In genomic region chr9:134128727-134129679, GRCh38 we compare ENCODE assay signal across 21 cellular contexts. TPM values are rescaled to one million over a fixed set of nuclear protein-coding genes. Genes with fewer than 3 reads are reported as not detected.
DNase-seq lines count a peak whose midpoint lies in the region; ATAC-seq and TF ChIP-seq lines count a peak whose summit lies in the region.
"Had no signal": no experiment of that assay in that cellular context is flagged by ENCODE, and none has a peak within 500 bp of the region (broad histone marks: within the 10 kb centered on the region; RNA-seq: fewer than 3 reads in every experiment).

No MANE protein-coding gene starts in this region.

- H3K36me3 ChIP-seq in heart right ventricle = no peaks in the 10 kb centered on the region
- H3K36me3 ChIP-seq in right atrium auricular region = no peaks in the 10 kb centered on the region
- H3K36me3 ChIP-seq in tibial nerve = no peaks in the 10 kb centered on the region
- H3K36me3 ChIP-seq: uterus had no signal

- peak in 1 of 2 donors; percentile 19 for DNase-seq in heart right ventricle
- DNase-seq in right atrium auricular region (ENCODE audit: low spot score) = no peak
- peak; percentile 10 for DNase-seq in dermis blood vessel endothelial cell
- DNase-seq in myocyte (ENCODE audit: low read depth) = peak; percentile 48
- peak; percentile 34 to 57 for DNase-seq in tibial nerve (ENCODE audit: low spot score in 2 of 2)
- DNase-seq in EL = no peak
- DNase-seq in activated T-cell treated with anti-CD3 and anti-CD28 coated beads for 4 hours = no peak
- no peak for DNase-seq in NCI-H128 (lab: John Stamatoyannopoulos, UW; ENCODE audit: unreplicated experiment)
- DNase-seq: activated CD4-positive, alpha-beta T cell treated with anti-CD3 and anti-CD28 coated beads, Interleukin-2, amount 10 ng/mL, durations not matched to agents 24 days and 14 days; effector memory CD4-positive, alpha-beta T cell; GDM1; NCI-H146; occipital lobe; small intestine; uterus had no signal

- H3K4me1 ChIP-seq in heart right ventricle (peaks cover 0 to 23% (median 12%) of the 10 kb centered on the region in 9 donors), right atrium auricular region (peaks cover 0 to 8% of the 10 kb centered on the region in 2 donors), tibial nerve (peaks cover 0 to 41% (median 2%) of the 10 kb centered on the region in 4 donors)
- H3K4me1 ChIP-seq: uterus had no signal

- TF ChIP-seq POLR2A in tibial nerve (IDR thresholded peaks at IDR 0.05) = peak in 1 of 2 donors; percentile 15

- no peak overlapping the region for H3K4me3 ChIP-seq in heart right ventricle
- no peak overlapping the region for H3K4me3 ChIP-seq in right atrium auricular region
- no peak overlapping the region for H3K4me3 ChIP-seq in tibial nerve
- H3K4me3 ChIP-seq: lung, uterus had no signal

- peak overlapping the region in 3 of 10 donors; percentile 34 to 66 (median 64) for H3K27ac ChIP-seq in heart right ventricle
- H3K27ac ChIP-seq in right atrium auricular region = no peak overlapping the region
- peak overlapping the region; percentile 60 to 85 (median 75) for H3K27ac ChIP-seq in tibial nerve

- H3K27me3 ChIP-seq in heart right ventricle (no peaks in the 10 kb centered on the region), right atrium auricular region (no peaks in the 10 kb centered on the region), tibial nerve (no peaks in the 10 kb centered on the region)
- H3K27me3 ChIP-seq: uterus had no signal

- TF ChIP-seq EP300 in tibial nerve (IDR thresholded peaks at IDR 0.05) = no peak

- WGBS in heart right ventricle, 2 donors = 78 to 80% methylated on average over 38 of the region's 38 CpGs
- WGBS in tibial nerve, 2 donors = 63 to 78% methylated on average over 33 to 36 of the region's 38 CpGs

- ATAC-seq in heart right ventricle = peak in 5 of 8 donors; percentile 6 to 69 (median 28)
- ATAC-seq: SK-N-SH treated with all-trans-retinoic acid at 6 μM for 48 hours; stimulated activated effector memory CD8-positive, alpha-beta T cell treated with anti-CD3 and anti-CD28 coated beads, Interleukin-12 subunit alpha, Interleukin-12 subunit beta, amount 100 ng/mL, for 72 hours had no signal

- no peaks in the 10 kb centered on the region for H3K9me3 ChIP-seq in heart right ventricle
- H3K9me3 ChIP-seq in right atrium auricular region = no peaks in the 10 kb centered on the region
- no peaks in the 10 kb centered on the region for H3K9me3 ChIP-seq in tibial nerve
- H3K9me3 ChIP-seq: uterus had no signal

- TF ChIP-seq CTCF in heart right ventricle (IDR thresholded peaks at IDR 0.05) (no peak), right atrium auricular region (IDR thresholded peaks at IDR 0.05) (no peak), tibial nerve (IDR thresholded peaks at IDR 0.05) (no peak)

- intact Hi-C loops in heart right ventricle (cut with DNase I) = no loop called here

RNA-seq across cellular contexts. Expression of gene WDR5, which starts 6.9 kb away (rescaled TPM):
- total RNA-seq in heart right ventricle = 10 to 100 TPM; 16.1 to 22.5 (median 18.1) TPM
- polyA plus RNA-seq in heart right ventricle = 10 to 100 TPM; 14.0 to 17.8 TPM
- 10 to 100 TPM; 14.1 to 17.5 TPM for total RNA-seq in right atrium auricular region
- 18.5 and 31.4 TPM in 2 replicates for total RNA-seq in dermis blood vessel endothelial cell
- 60.8 and 82.9 TPM in 2 replicates for total RNA-seq in myocyte
- polyA plus RNA-seq in myocyte (2012) = 42.3 TPM
- 10 to 100 TPM; 16.4 to 32.7 (median 24.5) TPM for total RNA-seq in tibial nerve

RNA-seq across cellular contexts. Expression of gene RNU6ATAC, which starts 35.4 kb away (rescaled TPM):
- total RNA-seq in heart right ventricle (100 to 1,000 TPM in 3 of 10 donors, 10 to 100 TPM in 6, not detected in 1; 21.4 to 172 (median 66.8) TPM), right atrium auricular region (not detected), dermis blood vessel endothelial cell (not detected in 2 replicates), myocyte (not detected in 2 replicates), tibial nerve (not detected)
- polyA plus RNA-seq in heart right ventricle = not detected
- polyA plus RNA-seq in myocyte (2012) = not detected
- total RNA-seq: bronchial epithelial cell, LHCN-M2, NCI-H460, occipital lobe had no signal
- polyA plus RNA-seq: lung, small intestine had no signal

Comparison
In these comparisons a context has a peak if more than half of its experiments do, and no peak if none do; other contexts are left out.
1. DNase-seq: peak in dermis blood vessel endothelial cell (single experiment), myocyte (single experiment) and tibial nerve (2 of 2); none in right atrium auricular region (single experiment), EL (single experiment), activated T-cell treated with anti-CD3 and anti-CD28 coated beads for 4 hours (single experiment) and NCI-H128 (single experiment).
2. H3K27ac ChIP-seq: peak in tibial nerve (4 of 4); none in right atrium auricular region (0 of 2).